ENCODE assay signal across 23 cellular contexts in the genomic region with DNA sequence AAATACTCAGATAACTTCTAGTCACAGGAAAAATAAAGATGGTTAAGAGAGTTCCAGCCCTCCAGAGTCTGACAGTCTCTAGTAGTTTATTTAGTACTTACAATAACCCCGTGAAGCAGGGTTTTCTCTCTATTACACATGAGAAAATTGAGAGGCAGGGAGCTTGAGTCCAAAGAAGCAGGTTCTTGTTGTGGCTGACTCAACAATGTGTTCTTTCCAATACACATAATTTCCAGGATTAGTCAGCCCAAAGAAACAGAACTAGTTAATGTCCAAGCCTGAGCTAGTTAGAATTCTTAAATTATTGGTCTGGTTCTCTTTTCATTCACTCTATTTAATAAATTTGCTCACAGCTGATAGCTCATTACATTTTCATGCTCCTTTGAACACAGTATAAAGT. TPM values are rescaled to one million over a fixed set of nuclear protein-coding genes. Genes with fewer than 3 reads are reported as not detected.
DNase-seq lines count a peak whose midpoint lies in the region; ATAC-seq and TF ChIP-seq lines count a peak whose summit lies in the region.
"Had no signal": no experiment of that assay in that cellular context is flagged by ENCODE, and none has a peak within 500 bp of the region (broad histone marks: within the 10 kb centered on the region; RNA-seq: fewer than 3 reads in every experiment).

No MANE protein-coding gene starts in this region.

- H3K9me3 ChIP-seq in psoas muscle = no peaks in the 10 kb centered on the region
- H3K9me3 ChIP-seq: left lung, right lobe of liver, SJSA1 had no signal

- peaks cover 0 to 3% (median 0%) of the 10 kb centered on the region in 3 donors for H3K27me3 ChIP-seq in psoas muscle (ENCODE audit: insufficient read depth in 3 of 3, low read length in 2 of 3)
- H3K27me3 ChIP-seq: right lobe of liver had no signal

- intact Hi-C loops in psoas muscle (cut with DNase I) = no loop called here

- TF ChIP-seq CTCF in astrocyte of the spinal cord (IDR thresholded peaks at IDR 0.05; ENCODE audit: low read depth, low read length) (no peak), fibroblast of the aortic adventitia (IDR thresholded peaks at IDR 0.05; ENCODE audit: insufficient read depth, low read length) (no peak), psoas muscle (IDR thresholded peaks at IDR 0.05) (no peak)

- in situ Hi-C loops in astrocyte of the spinal cord (cut with HindIII; ENCODE audit: low sequenced_read_pairs) = no loop called here

- no peaks in the 10 kb centered on the region for H3K36me3 ChIP-seq in psoas muscle (ENCODE audit: insufficient read depth in 1 of 2, low read depth in 1 of 2)
- H3K36me3 ChIP-seq: left lung, right lobe of liver, SJSA1 had no signal

- H3K4me3 ChIP-seq in astrocyte of the spinal cord (ENCODE audit: low read depth, low read length) (no peak overlapping the region), fibroblast of the aortic adventitia (ENCODE audit: low read depth, low read length) (no peak overlapping the region), psoas muscle (no peak overlapping the region)
- H3K4me3 ChIP-seq: left lung, right lobe of liver, SJSA1 had no signal

- H3K27ac ChIP-seq in psoas muscle = no peak overlapping the region
- H3K27ac ChIP-seq: left lung, right lobe of liver, SJSA1 had no signal

- ATAC-seq in psoas muscle = no peak
- ATAC-seq: activated CD4-positive, CD25-positive, alpha-beta regulatory T cell treated with anti-CD3 and anti-CD28 coated beads, Interleukin-2, amount 50 U/mL, for 24 hours; activated T-helper 17 cell treated with anti-CD3 and anti-CD28 coated beads, Interleukin-2, amount 50 U/mL, for 72 hours; left lung; right lobe of liver; stimulated activated effector memory CD8-positive, alpha-beta T cell treated with anti-CD3 and anti-CD28 coated beads, Interleukin-12 subunit alpha, Interleukin-12 subunit beta, amount 100 ng/mL, for 72 hours had no signal

- no peaks in the 10 kb centered on the region for H3K4me1 ChIP-seq in psoas muscle
- H3K4me1 ChIP-seq: left lung, right lobe of liver, SJSA1 had no signal

- 56 to 90% (median 59%) methylated on average over 1 of the region's 1 CpG for WGBS in psoas muscle, 3 donors

- DNase-seq in HCEC 1CT = peak; percentile 25
- DNase-seq in astrocyte of the spinal cord (ENCODE audit: low read depth, low spot score) = peak; percentile 56
- DNase-seq in fibroblast of the aortic adventitia (ENCODE audit: low read depth) = peak; percentile 8
- DNase-seq in stromal cell of bone marrow (ENCODE audit: low read depth) = peak; percentile 57
- no peak for DNase-seq in DMS53 (lab: John Stamatoyannopoulos, UW)
- DNase-seq in cerebellar cortex (ENCODE audit: low spot score) = no peak
- DNase-seq in psoas muscle = no peak
- DNase-seq: activated CD4-positive, alpha-beta memory T cell treated with anti-CD3 and anti-CD28 coated beads for 36 hours; activated CD8-positive, alpha-beta memory T cell treated with anti-CD3 and anti-CD28 coated beads, Interleukin-2, amount 50 U/mL, for 48 hours; anterior cingulate cortex; CD4-positive, alpha-beta memory T cell; H7; NCI-H1105; NCI-H187 treated with DMSO at 0.1 percent for 48 hours; NCI-H526 treated with DMSO at 0.1 percent for 48 hours; posterior cingulate gyrus; right lobe of liver; stimulated activated CD4-positive, alpha-beta T cell treated with anti-CD3 and anti-CD28 coated beads, Interleukin-4, amount 100 ng/mL, for 24 hours had no signal

RNA-seq across cellular contexts. Expression of a gene that starts 49.9 kb away (rescaled TPM):
- total RNA-seq in fibroblast of the aortic adventitia (ENCODE audit: low replicate concordance) (0.08 and 2.1 TPM in 2 replicates), psoas muscle (1 to 10 TPM; 2.5 to 4.7 (median 3.0) TPM)
- polyA plus RNA-seq in psoas muscle = 1 to 10 TPM in 1 of 3 donors, under 1 TPM in 2; 0.74 to 1.9 (median 0.80) TPM
- total RNA-seq: SJSA1 had no signal
- polyA plus RNA-seq: CD4-positive, alpha-beta memory T cell had no signal

Comparison
In these comparisons a context has a peak if more than half of its experiments do, and no peak if none do; other contexts are left out.
1. DNase-seq: peak in HCEC 1CT (single experiment), astrocyte of the spinal cord (single experiment), fibroblast of the aortic adventitia (single experiment) and stromal cell of bone marrow (single experiment); none in DMS53 (single experiment), cerebellar cortex (single experiment) and psoas muscle (0 of 2).